Comparison of ENCODE assay signal across 8 cellular contexts in the genomic region with DNA sequence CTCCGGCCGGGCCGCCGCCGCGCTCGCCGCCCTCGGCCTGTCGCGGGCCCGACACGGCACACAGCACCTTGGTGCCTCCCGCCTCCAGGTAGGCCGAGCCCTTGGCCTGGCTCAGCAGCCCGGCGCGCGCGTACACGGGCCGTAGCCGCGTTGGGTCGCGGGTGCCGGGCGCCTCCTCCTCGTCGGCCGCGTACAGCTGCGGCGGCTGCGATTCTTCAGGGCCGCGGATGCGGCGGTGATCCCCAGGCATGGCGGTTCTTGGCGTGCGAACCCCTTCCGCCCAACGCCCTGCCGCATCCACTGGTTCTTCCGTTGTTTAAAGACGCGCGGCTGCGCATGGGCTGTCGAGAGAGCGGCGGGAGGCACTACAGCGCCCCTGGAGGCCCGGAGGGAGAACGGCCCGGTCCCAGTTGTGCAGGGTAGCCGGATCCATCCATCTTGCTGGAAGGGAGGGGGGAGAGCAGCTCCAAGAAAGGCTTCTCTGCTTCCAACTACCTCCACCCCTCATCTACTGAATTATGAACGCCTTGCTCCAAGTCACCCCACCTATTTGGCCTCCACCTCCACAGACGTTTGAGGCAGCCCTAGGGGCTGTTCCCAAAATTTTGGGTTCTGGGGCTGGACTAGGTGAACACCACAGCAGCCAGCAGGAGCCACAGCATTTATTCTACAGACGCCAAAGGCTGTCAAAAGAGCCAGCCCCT. TPM values are rescaled to one million over a fixed set of nuclear protein-coding genes. Genes with fewer than 3 reads are reported as not detected.
DNase-seq lines count a peak whose midpoint lies in the region; ATAC-seq and TF ChIP-seq lines count a peak whose summit lies in the region.

Gene EXOSC6, minus strand, starts transcription at position 290 of the 704 bp plus-strand sequence. Its CDS starts 40 bp downstream, at position 250.

- WGBS in lower leg skin, 2 donors = 7 to 8% methylated on average over 8 to 16 of the region's 61 CpGs

- H3K36me3 Mint-ChIP-seq in CD8-positive, alpha-beta T cell = peaks cover 43% of the 10 kb centered on the region

- POLR2A ChIA-PET in CD8-positive, alpha-beta T cell (lab: Charles Lee) = interaction anchor here (1.2 to 2.2 kb wide), 4 partner anchors 31 to 129 kb away, joined by 3 to 8 read pairs (median 6); partner anchors contain the start of genes AARS1 and DDX19B

- TF ChIP-seq CTCF in CD8-positive, alpha-beta T cell (IDR thresholded peaks at IDR 0.05) = peak; percentile 80
- TF ChIP-seq CTCF in dorsolateral prefrontal cortex (IDR thresholded peaks at IDR 0.05 in 54 of 56, conservative IDR thresholded peaks at IDR 0.05 in 2 of 56; ENCODE audit: low read depth in 1 of 56, partially characterized antibody in 56 of 56) (peak; percentile 78 to 99 (median 94)), lower leg skin (IDR thresholded peaks at IDR 0.05) (peak in 2 of 3 donors; percentile 91)

- peak; percentile 80 to 95 (median 91) for DNase-seq in CD8-positive, alpha-beta T cell
- DNase-seq in NCI-H774 (lab: John Stamatoyannopoulos, UW) (peak; percentile 74), dorsolateral prefrontal cortex (peak; percentile 79 to 93 (median 90)), lower leg skin (ENCODE audit: low spot score in 2 of 2) (peak; percentile 89 to 98)
- peak; percentile 86 to 88 for DNase-seq in activated CD4-positive, alpha-beta T cell treated with anti-CD3 and anti-CD28 coated beads, Interleukin-2, amount 50 U/mL, for 4 hours
- peak; percentile 87 to 89 for DNase-seq in stimulated activated CD4-positive, alpha-beta T cell treated with anti-CD3 and anti-CD28 coated beads, Interleukin-4, amount 100 ng/mL, for 4 hours

- no peaks in the 10 kb centered on the region for H3K9me3 ChIP-seq in CD8-positive, alpha-beta T cell (ENCODE audit: low read length)

- H3K27ac ChIP-seq in CD8-positive, alpha-beta T cell (ENCODE audit: low read depth, low read length) = peak within 1 kb of the TSS; percentile 85
- peak within 1 kb of the TSS in 56 of 59 donors; percentile 23 to 94 (median 81) for H3K27ac ChIP-seq in dorsolateral prefrontal cortex

- intact Hi-C loops in CD8-positive, alpha-beta T cell (cut with DNase I, micrococcal nuclease) = loop anchor here (1.0 to 5.0 kb wide), 7 partner anchors 37 to 685 kb away; partner anchors contain the start of genes AARS1 (in 2 of the 2), COG4 (in 2 of the 2), SF3B3 (in 2 of the 2) and DDX19A (in 1 of the 2)
- intact Hi-C loops in dorsolateral prefrontal cortex (cut with DNase I) = loop anchor here in 1 of 2 donors (5.0 kb wide), 1 partner anchor 35 kb away; the partner anchor contains the start of gene AARS1
- intact Hi-C loops in lower leg skin (cut with DNase I; ENCODE audit: low total_unique reads) = no loop called here

- CTCF ChIA-PET in CD8-positive, alpha-beta T cell (lab: Charles Lee) = interaction anchor here (0.6 to 1.6 kb wide), 9 partner anchors 10 to 300 kb away, joined by 3 to 5 read pairs (median 4); partner anchors contain the start of gene DDX19A

- H3K4me1 ChIP-seq in CD8-positive, alpha-beta T cell (ENCODE audit: insufficient read depth, low read length) = peaks cover 18% of the 10 kb centered on the region

- ATAC-seq in CD8-positive, alpha-beta T cell = peak; percentile 97
- ATAC-seq in GM19452 (IDR thresholded peaks at IDR 0.05; ENCODE audit: unreplicated experiment) (peak; percentile 85), HG03575 (IDR thresholded peaks at IDR 0.05; ENCODE audit: extremely low read depth, insufficient number of reproducible peaks, low FRiP score, unreplicated experiment) (peak; percentile 51)

- H3K9me3 Mint-ChIP-seq in CD8-positive, alpha-beta T cell = no peaks in the 10 kb centered on the region

- peak within 1 kb of the TSS; percentile 62 for H3K4me3 ChIP-seq in CD8-positive, alpha-beta T cell (ENCODE audit: low read depth, low read length)
- H3K4me3 ChIP-seq in dorsolateral prefrontal cortex (peak within 1 kb of the TSS; percentile 46 to 82 (median 73)), lower leg skin (ENCODE audit: low read depth, poor library complexity, severe bottlenecking) (peak within 1 kb of the TSS; percentile 68)

- peaks cover 26% of the 10 kb centered on the region for H3K4me1 Mint-ChIP-seq in CD8-positive, alpha-beta T cell (ENCODE audit: low read depth)

- peaks cover 17% of the 10 kb centered on the region for H3K36me3 ChIP-seq in CD8-positive, alpha-beta T cell (ENCODE audit: insufficient read depth, low read length)

- H3K4me3 Mint-ChIP-seq in CD8-positive, alpha-beta T cell = peak within 1 kb of the TSS; percentile 92

- no peaks in the 10 kb centered on the region for H3K27me3 ChIP-seq in CD8-positive, alpha-beta T cell (ENCODE audit: insufficient read depth, low read length)
- no peaks in the 10 kb centered on the region for H3K27me3 ChIP-seq in dorsolateral prefrontal cortex

- peak within 1 kb of the TSS; percentile 97 for H3K27ac Mint-ChIP-seq in CD8-positive, alpha-beta T cell

- no peak for TF ChIP-seq POLR2A in lower leg skin (IDR thresholded peaks at IDR 0.05)

- no peaks in the 10 kb centered on the region for H3K27me3 Mint-ChIP-seq in CD8-positive, alpha-beta T cell (ENCODE audit: low read depth)

RNA-seq across cellular contexts. Expression of gene EXOSC6, which starts in this region (rescaled TPM):
- total RNA-seq in CD8-positive, alpha-beta T cell = 10 to 100 TPM; 40.6 to 43.6 TPM
- 10 to 100 TPM; 34.2 to 76.3 (median 53.1) TPM for total RNA-seq in dorsolateral prefrontal cortex
- 10 to 100 TPM; 23.9 to 38.5 (median 31.8) TPM for total RNA-seq in lower leg skin

Comparison
In these comparisons a context has a peak if more than half of its experiments do, and no peak if none do; other contexts are left out.
1. Peak in every context shown above with its lines: DNase-seq, ATAC-seq, H3K4me3 ChIP-seq and H3K27ac ChIP-seq.